Comparison of ENCODE assay signal across 1 cellular context in the genomic region with DNA sequence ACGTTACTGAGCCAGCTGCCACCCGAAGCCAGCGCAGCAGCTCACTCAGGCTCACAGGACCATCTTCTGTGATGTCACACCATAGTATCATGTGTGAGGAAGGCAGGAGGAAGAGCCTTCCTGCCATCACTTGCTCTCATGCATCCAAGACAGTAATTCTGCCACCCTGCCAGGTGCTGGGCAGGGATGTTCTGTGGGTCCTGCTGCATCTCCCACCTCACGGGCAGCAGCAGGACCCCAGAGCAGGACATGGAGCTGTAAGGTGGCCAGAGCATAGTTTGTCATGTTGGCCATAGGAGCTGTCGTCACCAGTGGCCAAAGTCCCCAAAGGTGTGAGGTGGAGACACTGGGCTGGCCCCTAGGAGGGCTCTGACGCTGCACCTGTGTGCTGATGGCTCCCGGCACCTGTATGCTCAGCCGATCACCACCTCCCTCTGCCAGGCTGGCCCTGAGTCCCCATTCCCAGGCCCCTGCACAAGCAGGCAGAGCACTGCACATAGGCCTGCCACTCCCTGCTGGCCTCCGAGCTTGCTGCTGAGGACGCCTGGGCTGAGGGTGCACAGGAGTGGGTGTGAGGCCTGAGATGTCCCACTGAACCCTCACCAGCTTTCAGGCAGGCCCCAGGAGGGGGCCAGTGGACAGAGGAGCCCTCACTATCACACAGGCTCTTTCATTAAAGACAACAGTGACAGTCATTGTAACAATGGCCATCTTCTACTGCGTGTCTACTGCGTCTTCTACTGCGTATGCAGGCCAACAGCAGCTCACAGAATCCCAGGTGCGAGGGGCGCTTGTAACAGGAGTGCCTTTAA.
TF ChIP-seq lines count a peak whose summit lies in the region.

No MANE protein-coding gene starts in this region.

TF ChIP-seq in H1, 55 proteins besides CTCF, POLR2A, EP300 and RAD21:
- TF ChIP-seq BRCA1 (IDR thresholded peaks at IDR 0.05; ENCODE audit: low read depth, low read length): no peak
- TF ChIP-seq ASH2L (IDR thresholded peaks at IDR 0.05; ENCODE audit: low read length): no peak
- TF ChIP-seq EZH2 (IDR thresholded peaks at IDR 0.05; ENCODE audit: low read depth, low read length, severe bottlenecking): no peak
- TF ChIP-seq, protein P1, sequence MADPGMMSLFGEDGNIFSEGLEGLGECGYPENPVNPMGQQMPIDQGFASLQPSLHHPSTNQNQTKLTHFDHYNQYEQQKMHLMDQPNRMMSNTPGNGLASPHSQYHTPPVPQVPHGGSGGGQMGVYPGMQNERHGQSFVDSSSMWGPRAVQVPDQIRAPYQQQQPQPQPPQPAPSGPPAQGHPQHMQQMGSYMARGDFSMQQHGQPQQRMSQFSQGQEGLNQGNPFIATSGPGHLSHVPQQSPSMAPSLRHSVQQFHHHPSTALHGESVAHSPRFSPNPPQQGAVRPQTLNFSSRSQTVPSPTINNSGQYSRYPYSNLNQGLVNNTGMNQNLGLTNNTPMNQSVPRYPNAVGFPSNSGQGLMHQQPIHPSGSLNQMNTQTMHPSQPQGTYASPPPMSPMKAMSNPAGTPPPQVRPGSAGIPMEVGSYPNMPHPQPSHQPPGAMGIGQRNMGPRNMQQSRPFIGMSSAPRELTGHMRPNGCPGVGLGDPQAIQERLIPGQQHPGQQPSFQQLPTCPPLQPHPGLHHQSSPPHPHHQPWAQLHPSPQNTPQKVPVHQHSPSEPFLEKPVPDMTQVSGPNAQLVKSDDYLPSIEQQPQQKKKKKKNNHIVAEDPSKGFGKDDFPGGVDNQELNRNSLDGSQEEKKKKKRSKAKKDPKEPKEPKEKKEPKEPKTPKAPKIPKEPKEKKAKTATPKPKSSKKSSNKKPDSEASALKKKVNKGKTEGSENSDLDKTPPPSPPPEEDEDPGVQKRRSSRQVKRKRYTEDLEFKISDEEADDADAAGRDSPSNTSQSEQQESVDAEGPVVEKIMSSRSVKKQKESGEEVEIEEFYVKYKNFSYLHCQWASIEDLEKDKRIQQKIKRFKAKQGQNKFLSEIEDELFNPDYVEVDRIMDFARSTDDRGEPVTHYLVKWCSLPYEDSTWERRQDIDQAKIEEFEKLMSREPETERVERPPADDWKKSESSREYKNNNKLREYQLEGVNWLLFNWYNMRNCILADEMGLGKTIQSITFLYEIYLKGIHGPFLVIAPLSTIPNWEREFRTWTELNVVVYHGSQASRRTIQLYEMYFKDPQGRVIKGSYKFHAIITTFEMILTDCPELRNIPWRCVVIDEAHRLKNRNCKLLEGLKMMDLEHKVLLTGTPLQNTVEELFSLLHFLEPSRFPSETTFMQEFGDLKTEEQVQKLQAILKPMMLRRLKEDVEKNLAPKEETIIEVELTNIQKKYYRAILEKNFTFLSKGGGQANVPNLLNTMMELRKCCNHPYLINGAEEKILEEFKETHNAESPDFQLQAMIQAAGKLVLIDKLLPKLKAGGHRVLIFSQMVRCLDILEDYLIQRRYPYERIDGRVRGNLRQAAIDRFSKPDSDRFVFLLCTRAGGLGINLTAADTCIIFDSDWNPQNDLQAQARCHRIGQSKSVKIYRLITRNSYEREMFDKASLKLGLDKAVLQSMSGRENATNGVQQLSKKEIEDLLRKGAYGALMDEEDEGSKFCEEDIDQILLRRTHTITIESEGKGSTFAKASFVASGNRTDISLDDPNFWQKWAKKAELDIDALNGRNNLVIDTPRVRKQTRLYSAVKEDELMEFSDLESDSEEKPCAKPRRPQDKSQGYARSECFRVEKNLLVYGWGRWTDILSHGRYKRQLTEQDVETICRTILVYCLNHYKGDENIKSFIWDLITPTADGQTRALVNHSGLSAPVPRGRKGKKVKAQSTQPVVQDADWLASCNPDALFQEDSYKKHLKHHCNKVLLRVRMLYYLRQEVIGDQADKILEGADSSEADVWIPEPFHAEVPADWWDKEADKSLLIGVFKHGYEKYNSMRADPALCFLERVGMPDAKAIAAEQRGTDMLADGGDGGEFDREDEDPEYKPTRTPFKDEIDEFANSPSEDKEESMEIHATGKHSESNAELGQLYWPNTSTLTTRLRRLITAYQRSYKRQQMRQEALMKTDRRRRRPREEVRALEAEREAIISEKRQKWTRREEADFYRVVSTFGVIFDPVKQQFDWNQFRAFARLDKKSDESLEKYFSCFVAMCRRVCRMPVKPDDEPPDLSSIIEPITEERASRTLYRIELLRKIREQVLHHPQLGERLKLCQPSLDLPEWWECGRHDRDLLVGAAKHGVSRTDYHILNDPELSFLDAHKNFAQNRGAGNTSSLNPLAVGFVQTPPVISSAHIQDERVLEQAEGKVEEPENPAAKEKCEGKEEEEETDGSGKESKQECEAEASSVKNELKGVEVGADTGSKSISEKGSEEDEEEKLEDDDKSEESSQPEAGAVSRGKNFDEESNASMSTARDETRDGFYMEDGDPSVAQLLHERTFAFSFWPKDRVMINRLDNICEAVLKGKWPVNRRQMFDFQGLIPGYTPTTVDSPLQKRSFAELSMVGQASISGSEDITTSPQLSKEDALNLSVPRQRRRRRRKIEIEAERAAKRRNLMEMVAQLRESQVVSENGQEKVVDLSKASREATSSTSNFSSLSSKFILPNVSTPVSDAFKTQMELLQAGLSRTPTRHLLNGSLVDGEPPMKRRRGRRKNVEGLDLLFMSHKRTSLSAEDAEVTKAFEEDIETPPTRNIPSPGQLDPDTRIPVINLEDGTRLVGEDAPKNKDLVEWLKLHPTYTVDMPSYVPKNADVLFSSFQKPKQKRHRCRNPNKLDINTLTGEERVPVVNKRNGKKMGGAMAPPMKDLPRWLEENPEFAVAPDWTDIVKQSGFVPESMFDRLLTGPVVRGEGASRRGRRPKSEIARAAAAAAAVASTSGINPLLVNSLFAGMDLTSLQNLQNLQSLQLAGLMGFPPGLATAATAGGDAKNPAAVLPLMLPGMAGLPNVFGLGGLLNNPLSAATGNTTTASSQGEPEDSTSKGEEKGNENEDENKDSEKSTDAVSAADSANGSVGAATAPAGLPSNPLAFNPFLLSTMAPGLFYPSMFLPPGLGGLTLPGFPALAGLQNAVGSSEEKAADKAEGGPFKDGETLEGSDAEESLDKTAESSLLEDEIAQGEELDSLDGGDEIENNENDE (IDR thresholded peaks at IDR 0.05; ENCODE audit: insufficient replicate concordance, low read length): no peak
